In genomic region chr15:68526269-68526668, GRCh38 we compare ENCODE assay signal across 10 cellular contexts. TPM values are rescaled to one million over a fixed set of nuclear protein-coding genes. Genes with fewer than 3 reads are reported as not detected.
DNase-seq lines count a peak whose midpoint lies in the region; ATAC-seq and TF ChIP-seq lines count a peak whose summit lies in the region.
"Had no signal": no experiment of that assay in that cellular context is flagged by ENCODE, and none has a peak within 500 bp of the region (broad histone marks: within the 10 kb centered on the region; RNA-seq: fewer than 3 reads in every experiment).

No MANE protein-coding gene starts in this region.

- POLR2A ChIA-PET in activated CD4-positive, alpha-beta memory T cell treated with anti-CD3 and anti-CD28 coated beads for 36 hours (lab: Charles Lee), result no interaction called here

- TF ChIP-seq CTCF in osteocyte (IDR thresholded peaks at IDR 0.05) (no peak), esophagus muscularis mucosa (IDR thresholded peaks at IDR 0.05) (no peak)

- peak; percentile 28 for DNase-seq in SW480 (ENCODE audit: low spot score)
- DNase-seq in osteocyte (ENCODE audit: extremely low spot score, unreplicated experiment), result no peak
- no peak for DNase-seq in esophagus muscularis mucosa (ENCODE audit: extremely low spot score)
- no peak for DNase-seq in NCI-H1417 treated with DMSO at 0.1 percent for 48 hours (lab: John Stamatoyannopoulos, UW)
- no peak for DNase-seq in activated CD4-positive, alpha-beta memory T cell treated with anti-CD3 and anti-CD28 coated beads for 36 hours
- DNase-seq: colonic mucosa, heart left ventricle had no signal

- intact Hi-C loops in esophagus muscularis mucosa (cut with DNase I), result no loop called here
- intact Hi-C loops in activated CD4-positive, alpha-beta memory T cell treated with anti-CD3 and anti-CD28 coated beads for 36 hours (cut with micrococcal nuclease), result no loop called here

- ATAC-seq in GM18858 (IDR thresholded peaks at IDR 0.05; ENCODE audit: unreplicated experiment), result peak; percentile 57
- ATAC-seq in HG02588 (IDR thresholded peaks at IDR 0.05; ENCODE audit: unreplicated experiment), result peak; percentile 67
- ATAC-seq in HG02798 (IDR thresholded peaks at IDR 0.05; ENCODE audit: poor library complexity, unreplicated experiment), result no peak

- H3K4me1 Mint-ChIP-seq in osteocyte (ENCODE audit: unreplicated experiment), result peaks cover 62% of the 10 kb centered on the region
- H3K4me1 Mint-ChIP-seq in activated CD4-positive, alpha-beta memory T cell treated with anti-CD3 and anti-CD28 coated beads for 36 hours (ENCODE audit: low read depth), result peaks cover 14% of the 10 kb centered on the region

- no peaks in the 10 kb centered on the region for H3K27me3 Mint-ChIP-seq in osteocyte (ENCODE audit: unreplicated experiment)
- H3K27me3 Mint-ChIP-seq in activated CD4-positive, alpha-beta memory T cell treated with anti-CD3 and anti-CD28 coated beads for 36 hours, result peaks cover 18% of the 10 kb centered on the region

- no peaks in the 10 kb centered on the region for H3K27me3 ChIP-seq in esophagus muscularis mucosa
- H3K27me3 ChIP-seq: colonic mucosa, heart left ventricle had no signal

- peaks cover 0 to 5% (median 0%) of the 10 kb centered on the region in 4 donors for H3K9me3 ChIP-seq in esophagus muscularis mucosa
- H3K9me3 ChIP-seq: colonic mucosa had no signal

- no peak for TF ChIP-seq EP300 in esophagus muscularis mucosa (IDR thresholded peaks at IDR 0.05)

- H3K4me3 ChIP-seq in esophagus muscularis mucosa, result no peak overlapping the region
- H3K4me3 ChIP-seq: colonic mucosa, heart left ventricle had no signal

- no peaks in the 10 kb centered on the region for H3K36me3 ChIP-seq in esophagus muscularis mucosa
- H3K36me3 ChIP-seq: colonic mucosa, heart left ventricle had no signal

- H3K4me1 ChIP-seq in esophagus muscularis mucosa, result peaks cover 0 to 8% (median 0%) of the 10 kb centered on the region in 4 donors
- H3K4me1 ChIP-seq: colonic mucosa had no signal

- H3K36me3 Mint-ChIP-seq in osteocyte (ENCODE audit: unreplicated experiment), result peaks cover 28% of the 10 kb centered on the region
- H3K36me3 Mint-ChIP-seq in activated CD4-positive, alpha-beta memory T cell treated with anti-CD3 and anti-CD28 coated beads for 36 hours, result no peaks in the 10 kb centered on the region

- no peak for TF ChIP-seq POLR2A in esophagus muscularis mucosa (IDR thresholded peaks at IDR 0.05; ENCODE audit: low read depth)

- H3K4me3 Mint-ChIP-seq in osteocyte (ENCODE audit: unreplicated experiment), result no peak overlapping the region
- no peak overlapping the region for H3K4me3 Mint-ChIP-seq in activated CD4-positive, alpha-beta memory T cell treated with anti-CD3 and anti-CD28 coated beads for 36 hours

- peaks cover 21% of the 10 kb centered on the region for H3K9me3 Mint-ChIP-seq in osteocyte (ENCODE audit: unreplicated experiment)
- H3K9me3 Mint-ChIP-seq in activated CD4-positive, alpha-beta memory T cell treated with anti-CD3 and anti-CD28 coated beads for 36 hours, result peaks cover 3% of the 10 kb centered on the region

- CTCF ChIA-PET in activated CD4-positive, alpha-beta memory T cell treated with anti-CD3 and anti-CD28 coated beads for 36 hours (lab: Charles Lee), result interaction anchor here (1.0 to 1.6 kb wide), 3 partner anchors 20 to 220 kb away, joined by 3 to 5 read pairs (median 4); no protein-coding TSS in a partner anchor

- H3K27ac ChIP-seq in esophagus muscularis mucosa (replicated peaks in 1 of 4), result no peak overlapping the region
- H3K27ac ChIP-seq: colonic mucosa had no signal

- H3K27ac Mint-ChIP-seq in osteocyte (ENCODE audit: unreplicated experiment), result peak overlapping the region; percentile 96
- no peak overlapping the region for H3K27ac Mint-ChIP-seq in activated CD4-positive, alpha-beta memory T cell treated with anti-CD3 and anti-CD28 coated beads for 36 hours

RNA-seq across cellular contexts. Expression of gene CORO2B, which starts 52.5 kb away (rescaled TPM):
- total RNA-seq in osteocyte, result 21.8 and 22.6 TPM in 2 replicates
- total RNA-seq in esophagus muscularis mucosa, result 10 to 100 TPM in 1 of 4 donors, 1 to 10 TPM in 3; 5.8 to 12.2 (median 7.5) TPM
- under 1 TPM; 0.07 to 0.19 TPM for total RNA-seq in activated CD4-positive, alpha-beta memory T cell treated with anti-CD3 and anti-CD28 coated beads for 36 hours

Comparison
In these comparisons a context has a peak if more than half of its experiments do, and no peak if none do; other contexts are left out.
1. RNA of gene CORO2B, which starts 52.5 kb away (total RNA-seq): 21.8 to 22.6 TPM in osteocyte and 5.8 to 12.2 TPM in esophagus muscularis mucosa; 0.07 to 0.19 TPM in activated CD4-positive, alpha-beta memory T cell treated with anti-CD3 and anti-CD28 coated beads for 36 hours; every median in the first group is over 4 times any median in the second.